21 cellular contexts compared by ENCODE assay signal in the genomic region with DNA sequence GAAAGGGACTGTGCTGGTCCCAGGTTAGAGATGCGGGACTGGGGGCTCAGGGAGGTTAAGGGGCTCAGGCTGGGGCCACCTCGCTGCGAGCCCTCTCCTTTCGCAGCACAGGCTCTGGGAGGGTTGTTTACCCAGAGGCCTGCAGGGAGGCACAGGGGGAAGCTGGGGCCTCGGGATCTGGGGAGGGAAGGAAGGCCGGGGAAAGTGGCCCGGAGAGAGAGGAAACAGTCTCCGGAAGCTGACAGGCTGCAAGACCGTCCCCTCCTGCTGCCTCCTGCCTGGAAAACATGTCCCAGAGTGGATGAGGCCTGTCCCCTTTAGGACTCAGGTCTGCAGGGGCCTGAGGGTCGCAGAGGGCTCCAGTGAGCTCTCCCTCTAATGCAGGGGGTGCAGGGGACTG. TPM values are rescaled to one million over a fixed set of nuclear protein-coding genes. Genes with fewer than 3 reads are reported as not detected.
DNase-seq lines count a peak whose midpoint lies in the region; ATAC-seq, FAIRE-seq and TF ChIP-seq lines count a peak whose summit lies in the region.
"Had no signal": no experiment of that assay in that cellular context is flagged by ENCODE, and none has a peak within 500 bp of the region (broad histone marks: within the 10 kb centered on the region; RNA-seq: fewer than 3 reads in every experiment).

No MANE protein-coding gene starts in this region.

- no peak for FAIRE-seq in H1 (lab: Jason Lieb, UNC)
- no peak for FAIRE-seq in HepG2 (lab: Jason Lieb, UNC)
- FAIRE-seq: D721Med had no signal

- TF ChIP-seq RAD21 in H1 (IDR thresholded peaks at IDR 0.05 in 1 of 2, conservative IDR thresholded peaks at IDR 0.05 in 1 of 2; ENCODE audit: low read depth in 2 of 2, low read length in 2 of 2) (no peak), HepG2 (CRISPR knock-in tag; IDR thresholded peaks at IDR 0.05) (no peak)

- no peaks in the 10 kb centered on the region for H3K79me1 ChIP-seq in H1 (ENCODE audit: low read depth, low read length)

- no peak overlapping the region for H3K4me3 Mint-ChIP-seq in activated T-cell treated with anti-CD3 and anti-CD28 coated beads, Interleukin-2, amount 50 U/mL, for 72 hours
- H3K4me3 Mint-ChIP-seq: B cell; CD4-positive, alpha-beta memory T cell; HFFc6 had no signal

- intact Hi-C loops in HepG2 (cut with micrococcal nuclease; ENCODE audit: unreplicated experiment) (loop anchor here (2.0 kb wide), 1 partner anchor 15 kb away; no protein-coding TSS in a partner anchor), sciatic nerve (cut with DNase I) (no loop called here), head of caudate nucleus (cut with DNase I) (no loop called here), posterior vena cava (cut with DNase I) (no loop called here)

- POLR2A ChIA-PET in H1 (lab: Charles Lee; ENCODE audit: partially characterized antibody): interaction anchor here (0.9 to 3.8 kb wide), 8 partner anchors 9 to 66 kb away, joined by 3 to 14 read pairs (median 3); no protein-coding TSS in a partner anchor
- POLR2A ChIA-PET in HepG2 (lab: Yijun Ruan, JAX): interaction anchor here (1.1 to 2.6 kb wide), 4 partner anchors 29 to 414 kb away, joined by 3 to 12 read pairs (median 4); a partner anchor contains a TSS

- peaks cover 22 to 60% (median 34%) of the 10 kb centered on the region in 4 experiments for H3K4me1 ChIP-seq in H1 (replicated peaks in 1 of 4; ENCODE audit: control insufficient read depth in 3 of 4, insufficient read depth in 4 of 4, low read length in 3 of 4)
- peaks cover 46% of the 10 kb centered on the region for H3K4me1 ChIP-seq in HepG2 (ENCODE audit: insufficient read depth, low read length)

- no peak for TF ChIP-seq EP300 in H1 (IDR thresholded peaks at IDR 0.05; ENCODE audit: borderline replicate concordance in 1 of 2, low read depth in 2 of 2, low read length in 2 of 2)
- TF ChIP-seq EP300 in HepG2 (IDR thresholded peaks at IDR 0.05; ENCODE audit: low read depth in 2 of 2, low read length in 2 of 2): no peak
- TF ChIP-seq EP300 in HepG2 (CRISPR knock-in tag; IDR thresholded peaks at IDR 0.05; ENCODE audit: borderline replicate concordance): no peak

- no peak overlapping the region for H3K23ac ChIP-seq in H1 (ENCODE audit: insufficient read length)

- no peak overlapping the region; the same call in 1 of the 2 replicates for H2BK15ac ChIP-seq in H1 (ENCODE audit: low read length)

- peaks cover 0 to 2% of the 10 kb centered on the region in 2 donors for H3K36me3 Mint-ChIP-seq in activated T-cell treated with anti-CD3 and anti-CD28 coated beads, Interleukin-2, amount 50 U/mL, for 72 hours (ENCODE audit: insufficient read depth in 2 of 2)
- H3K36me3 Mint-ChIP-seq: CD4-positive, alpha-beta memory T cell had no signal

- CTCF ChIA-PET in H1 (lab: Charles Lee; ENCODE audit: partially characterized antibody): interaction anchor here (0.9 to 15.1 kb wide), 13 partner anchors 8 to 305 kb away, joined by 3 to 187 read pairs (median 6); a partner anchor contains a TSS
- CTCF ChIA-PET in HepG2 (lab: Yijun Ruan, JAX; ENCODE audit: low intra/inter-chr PET ratio, low total read pairs): interaction anchor here (1.3 kb wide), 1 partner anchor 46 kb away, joined by 4 read pairs; no protein-coding TSS in a partner anchor

- peaks cover 0 to 3% (median 0%) of the 10 kb centered on the region in 4 experiments; a peak in 1 of 7 replicates for H3K27me3 ChIP-seq in H1 (replicated peaks in 1 of 4; ENCODE audit: control insufficient read depth in 3 of 4, extremely low read depth in 1 of 4, insufficient read depth in 3 of 4, low read length in 3 of 4)
- H3K27me3 ChIP-seq in HepG2 (ENCODE audit: control insufficient read depth in 1 of 2, insufficient read depth in 2 of 2, low read length in 2 of 2): no peaks in the 10 kb centered on the region

- H3K9ac ChIP-seq in H1 (replicated peaks in 1 of 4; ENCODE audit: extremely low read depth in 1 of 4, low read depth in 3 of 4, low read length in 3 of 4) (no peak overlapping the region), HepG2 (ENCODE audit: insufficient read depth, low read depth, low read length) (peak overlapping the region; percentile 47)

- H2BK5ac ChIP-seq in H1 (ENCODE audit: low read depth, low read length): peak overlapping the region; percentile 12; the same call in 1 of the 2 replicates

- H3K27ac ChIP-seq in H1 (ENCODE audit: low read depth, low read length): no peak overlapping the region
- H3K27ac ChIP-seq in HepG2 (ENCODE audit: extremely low read length, insufficient read depth, low read length): peak overlapping the region; percentile 49

- H3K27me3 Mint-ChIP-seq in activated T-cell treated with anti-CD3 and anti-CD28 coated beads, Interleukin-2, amount 50 U/mL, for 72 hours (ENCODE audit: low read depth): no peaks in the 10 kb centered on the region
- H3K27me3 Mint-ChIP-seq: B cell; CD4-positive, alpha-beta memory T cell had no signal

- H2BK20ac ChIP-seq in H1 (ENCODE audit: low read length): peak overlapping the region; percentile 88

- in situ Hi-C loops in HepG2 (cut with HindIII; ENCODE audit: extremely low pct_ligation_motif_present, low pct_unique_long_range_greater_than_20kb): no loop called here

- BruUV-seq in HepG2 (replicated peaks; lab: Mats Ljungman, UMichigan): no TSS peak

- H3K9me3 Mint-ChIP-seq in activated T-cell treated with anti-CD3 and anti-CD28 coated beads, Interleukin-2, amount 50 U/mL, for 72 hours: peaks cover 2 to 6% of the 10 kb centered on the region in 2 donors
- H3K9me3 Mint-ChIP-seq: HFFc6 had no signal

- H3K9me3 ChIP-seq in H1 (ENCODE audit: insufficient read depth in 2 of 2, low read depth in 1 of 2, low read length in 1 of 2) (no peaks in the 10 kb centered on the region), HepG2 (ENCODE audit: low read length) (no peaks in the 10 kb centered on the region)

- TF ChIP-seq POLR2A in H1 (IDR thresholded peaks at IDR 0.05; ENCODE audit: control extremely low read depth in 1 of 2, low read depth in 2 of 2, low read length in 2 of 2) (no peak), HepG2 (IDR thresholded peaks at IDR 0.05; ENCODE audit: insufficient read depth in 1 of 2, low read depth in 2 of 2, low read length in 2 of 2) (no peak)

- no peak overlapping the region for H3K56ac ChIP-seq in H1 (replicated peaks; ENCODE audit: insufficient read length, low read depth, low read length)

- TF ChIP-seq CTCF in H1 (IDR thresholded peaks at IDR 0.05; ENCODE audit: control extremely low read depth in 1 of 3, insufficient read depth in 1 of 3, low read depth in 1 of 3, low read length in 3 of 3) (no peak), HepG2 (CRISPR knock-in tag; IDR thresholded peaks at IDR 0.05) (peak; percentile 19; the same call in 1 of the 2 replicates)

- H2AK5ac ChIP-seq in H1 (ENCODE audit: low read depth, low read length): no peak overlapping the region

- H4K20me1 ChIP-seq in H1 (replicated peaks in 1 of 2; ENCODE audit: control insufficient read depth in 1 of 2, insufficient read depth in 2 of 2, low read length in 2 of 2) (no peaks in the 10 kb centered on the region), HepG2 (ENCODE audit: insufficient read depth, low read length) (no peaks in the 10 kb centered on the region)

- H3K14ac ChIP-seq in H1 (ENCODE audit: insufficient read length): no peak overlapping the region

- no peak overlapping the region for H2BK120ac ChIP-seq in H1 (replicated peaks; ENCODE audit: low read depth, low read length)

- H3K36me3 ChIP-seq in H1 (ENCODE audit: control insufficient read depth in 2 of 4, insufficient read depth in 4 of 4, low read length in 3 of 4) (no peaks in the 10 kb centered on the region), HepG2 (replicated peaks in 1 of 2; ENCODE audit: control insufficient read depth in 1 of 2, insufficient read depth in 2 of 2, low read length in 2 of 2) (no peaks in the 10 kb centered on the region)

- H4K5ac ChIP-seq in H1 (ENCODE audit: insufficient read length, low read depth, low read length): no peak overlapping the region

- no peak overlapping the region for H3K27ac Mint-ChIP-seq in activated T-cell treated with anti-CD3 and anti-CD28 coated beads, Interleukin-2, amount 50 U/mL, for 72 hours
- H3K27ac Mint-ChIP-seq: B cell, HFFc6 had no signal

- ATAC-seq in HepG2: peak; percentile 66
- ATAC-seq in sciatic nerve: peak; percentile 24
- no peak for ATAC-seq in activated T-cell treated with anti-CD3 and anti-CD28 coated beads, Interleukin-2, amount 50 U/mL, for 72 hours (replicated peaks in 1 of 2)
- ATAC-seq: PC-3 had no signal

- DNase-seq in H1 (ENCODE audit: low read depth in 1 of 2, low spot score in 2 of 2): no peak
- peak; percentile 22 for DNase-seq in HepG2 (ENCODE audit: low spot score)
- DNase-seq in sciatic nerve (ENCODE audit: low spot score): no peak
- no peak for DNase-seq in activated T-cell treated with anti-CD3 and anti-CD28 coated beads, Interleukin-2, amount 50 U/mL, for 72 hours
- DNase-seq in head of caudate nucleus: no peak
- no peak for DNase-seq in posterior vena cava (ENCODE audit: low spot score)
- DNase-seq: CD4-positive, alpha-beta memory T cell; DND-41; GDM1; HFFc6; KG1; NCI-H1048; NCI-H146; NCI-H2081 treated with DMSO at 0.1 percent for 48 hours; NCI-H345; NCI-H69; PC-3 had no signal

- H2AFZ ChIP-seq in H1 (ENCODE audit: low read length): no peak overlapping the region
- no peak overlapping the region for H2AFZ ChIP-seq in HepG2 (ENCODE audit: low read length)

- no peak overlapping the region for H2BK12ac ChIP-seq in H1 (ENCODE audit: low read depth, low read length)

- H3K4me3 ChIP-seq in H1 (ENCODE audit: extremely low read depth in 1 of 4, insufficient read depth in 2 of 4, low read depth in 3 of 4, low read length in 4 of 4): no peak overlapping the region
- H3K4me3 ChIP-seq in HepG2 (replicated peaks in 1 of 3; ENCODE audit: insufficient read depth in 1 of 3, low read depth in 2 of 3, low read length in 3 of 3): peak overlapping the region in 1 of 3 experiments; percentile 39; a peak in 1 of 6 replicates

- no peak overlapping the region for H3K4ac ChIP-seq in H1 (replicated peaks; ENCODE audit: insufficient read length, low read depth, low read length)

- peak overlapping the region; percentile 29 for H4K91ac ChIP-seq in H1 (replicated peaks; ENCODE audit: insufficient read length, low read length)

- peak overlapping the region; percentile 38; the same call in 1 of the 2 replicates for H3K18ac ChIP-seq in H1 (ENCODE audit: extremely low read depth, low read length)

- H3K4me2 ChIP-seq in H1 (ENCODE audit: insufficient read depth in 1 of 2, low read depth in 2 of 2, low read length in 2 of 2) (no peak overlapping the region), HepG2 (ENCODE audit: low read depth, low read length) (peak overlapping the region; percentile 69)

- peaks cover 4% of the 10 kb centered on the region; the same call in 1 of the 2 replicates for H3K23me2 ChIP-seq in H1 (ENCODE audit: low read depth, low read length)

- 83% methylated on average over 8 of the region's 10 CpGs; no CpG with 5 or more reads in 1 of the 2 experiments for WGBS in H1 (ENCODE audit: extremely low coverage in 1 of 2, insufficient coverage in 1 of 2, insufficient read length in 1 of 2, insufficient replicate concordance in 2 of 2, low coverage in 1 of 2, low lambda C conversion rate in 2 of 2, missing lambda C conversion rate in 1 of 2), 2 experiments
- WGBS in HepG2 (ENCODE audit: low lambda C conversion rate): 5% methylated on average over 9 of the region's 10 CpGs

- peak overlapping the region; percentile 18; the same call in 1 of the 2 replicates for H4K8ac ChIP-seq in H1 (ENCODE audit: extremely low read depth, insufficient read depth, low read length)

- peaks cover 9% of the 10 kb centered on the region for H3K4me1 Mint-ChIP-seq in activated T-cell treated with anti-CD3 and anti-CD28 coated beads, Interleukin-2, amount 50 U/mL, for 72 hours (ENCODE audit: low read depth)
- H3K4me1 Mint-ChIP-seq: CD4-positive, alpha-beta memory T cell had no signal

- H3K79me2 ChIP-seq in H1 (ENCODE audit: control insufficient read depth in 1 of 2, insufficient read depth in 2 of 2, low read length in 2 of 2): no peaks in the 10 kb centered on the region
- no peaks in the 10 kb centered on the region for H3K79me2 ChIP-seq in HepG2 (ENCODE audit: insufficient read depth, low read length)

RNA-seq across cellular contexts. Expression of a gene that starts 45.4 kb away (rescaled TPM):
- polyA plus RNA-seq in PFSK-1 (2012; ENCODE audit: insufficient read length, low read depth): 0.89 TPM
- 1.9 and 2.4 TPM in 2 replicates for total RNA-seq in H1 (2021; fragmentation: NEBNext Ultra II Directional; extraction: Animal tissue kit (Norgen Biotek cat#: 25700))
- polyA plus RNA-seq in H1 (2011; rRNA removed) (1.5 and 1.9 TPM in 2 replicates), HepG2 (2011; rRNA removed) (8.1 and 10.0 TPM in 2 replicates)
- 1.5 TPM for polyA plus RNA-seq in H1 (2011; cell fraction: cytosol; rRNA removed)
- polyA plus RNA-seq in H1 (2011; cell fraction: nucleus; rRNA removed): 10.0 TPM
- polyA plus RNA-seq in H1 (2012, experiment 1 of 2): 1.7 to 2.5 TPM (median 2.0 TPM) in 4 replicates
- polyA plus RNA-seq in H1 (2012, experiment 2 of 2): 1.2 TPM
- polyA plus RNA-seq in H1 (2013, experiment 1 of 2): 1.5 TPM
- 1.3 TPM for polyA plus RNA-seq in H1 (2013, experiment 2 of 2)
- 1.0 TPM in 2 replicates for polyA minus RNA-seq in H1 (2011; rRNA and poly(A)+ RNA removed)
- 1.1 TPM for polyA minus RNA-seq in H1 (2011; cell fraction: cytosol; rRNA and poly(A)+ RNA removed)
- 2.4 TPM for polyA minus RNA-seq in H1 (2011; cell fraction: nucleus; rRNA and poly(A)+ RNA removed)
- total RNA-seq in HepG2 (2016; rRNA removed; fragmentation: Illumina TruSeq; extraction: Trizol) (3.6 and 7.5 TPM in 2 replicates), sciatic nerve (16.7 TPM), posterior vena cava (10 to 100 TPM; 12.2 to 17.3 TPM)
- 2.3 and 3.1 TPM in 2 replicates for total RNA-seq in HepG2 (2016; cell fraction: cytosol; rRNA removed; fragmentation: Illumina TruSeq; extraction: Trizol; ENCODE audit: low read depth)
- total RNA-seq in HepG2 (2016; cell fraction: insoluble cytoplasmic fraction; rRNA removed; fragmentation: Illumina TruSeq; extraction: Trizol): 3.4 and 8.0 TPM in 2 replicates
- 1.8 and 1.9 TPM in 2 replicates for total RNA-seq in HepG2 (2016; cell fraction: membrane; rRNA removed; fragmentation: Illumina TruSeq; extraction: Trizol)
- total RNA-seq in HepG2 (2016; cell fraction: nucleus; rRNA removed; fragmentation: Illumina TruSeq; extraction: Trizol): 10.5 and 15.0 TPM in 2 replicates
- 3.1 and 3.5 TPM in 2 replicates for polyA plus RNA-seq in HepG2 (2011; cell fraction: cytosol; rRNA removed)
- polyA plus RNA-seq in HepG2 (2011; cell fraction: nucleus; rRNA removed): 71.3 and 112 TPM in 2 replicates
- polyA plus RNA-seq in HepG2 (2012): 5.5 and 8.4 TPM in 2 replicates
- 0.23 and 0.45 TPM in 2 replicates for polyA plus RNA-seq in HepG2 (2016; cell fraction: cytosol; fragmentation: Illumina TruSeq; extraction: Trizol; ENCODE audit: low read depth)
- 3.0 and 3.3 TPM in 2 replicates for polyA plus RNA-seq in HepG2 (2016; cell fraction: insoluble cytoplasmic fraction; fragmentation: Illumina TruSeq; extraction: Trizol; ENCODE audit: low read depth)
- polyA plus RNA-seq in HepG2 (2016; cell fraction: membrane; fragmentation: Illumina TruSeq; extraction: Trizol; ENCODE audit: low read depth): 0.84 and 0.94 TPM in 2 replicates
- polyA plus RNA-seq in HepG2 (2016; cell fraction: nucleus; fragmentation: Illumina TruSeq; extraction: Trizol; ENCODE audit: insufficient read depth, low read depth): 37.9 and 40.7 TPM in 2 replicates
- 0.16 and 9.9 TPM in 2 replicates for polyA minus RNA-seq in HepG2 (2011; rRNA and poly(A)+ RNA removed; ENCODE audit: low replicate concordance)
- 3.9 and 4.2 TPM in 2 replicates for polyA minus RNA-seq in HepG2 (2011; cell fraction: cytosol; rRNA and poly(A)+ RNA removed)
- polyA minus RNA-seq in HepG2 (2011; cell fraction: nucleus; rRNA and poly(A)+ RNA removed): 17.3 and 17.4 TPM in 2 replicates
- total RNA-seq in activated T-cell treated with anti-CD3 and anti-CD28 coated beads, Interleukin-2, amount 50 U/mL, for 72 hours: under 1 TPM; 0.29 to 0.42 TPM
- total RNA-seq: M059J had no signal

Comparison
In these comparisons a context has a peak if more than half of its experiments do, and no peak if none do; other contexts are left out.
1. ATAC-seq: peak in HepG2 (single experiment) and sciatic nerve (single experiment); none in activated T-cell treated with anti-CD3 and anti-CD28 coated beads, Interleukin-2, amount 50 U/mL, for 72 hours (0 of 2).